Comparison of ENCODE assay signal across 8 cellular contexts in the genomic region with DNA sequence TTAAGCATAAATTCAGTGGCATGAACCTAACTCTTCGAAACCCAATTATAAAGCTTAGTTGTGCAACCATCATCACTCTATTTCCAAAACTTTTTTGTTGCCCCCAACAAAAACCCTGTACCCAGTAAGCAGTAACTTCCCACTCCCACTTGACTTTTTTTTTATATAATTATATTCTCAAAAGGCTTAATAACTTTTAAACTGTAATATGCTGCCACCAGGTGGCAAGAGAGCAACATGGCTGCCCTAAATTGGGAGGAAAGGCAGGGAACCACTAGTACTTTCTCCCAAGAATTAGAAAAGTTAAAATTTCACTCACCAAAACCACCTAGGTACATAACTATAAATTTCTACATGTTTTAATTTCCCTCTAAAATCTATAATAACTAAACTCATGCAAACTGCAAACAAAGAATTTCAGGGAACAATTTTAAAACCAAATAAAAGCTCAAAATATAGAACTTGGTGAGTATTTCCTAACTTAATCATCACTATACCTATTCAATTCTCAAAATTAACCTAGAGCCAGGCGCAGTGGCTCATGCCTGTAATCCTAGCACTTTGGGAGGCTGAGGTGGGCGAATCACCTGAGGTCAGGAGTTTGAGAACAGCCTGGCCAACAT. TPM values are rescaled to one million over a fixed set of nuclear protein-coding genes. Genes with fewer than 3 reads are reported as not detected.
DNase-seq lines count a peak whose midpoint lies in the region; ATAC-seq, FAIRE-seq and TF ChIP-seq lines count a peak whose summit lies in the region.

No MANE protein-coding gene starts in this region.

- H3K9me3 Mint-ChIP-seq in CD4-positive, alpha-beta memory T cell, result no peaks in the 10 kb centered on the region
- no peaks in the 10 kb centered on the region for H3K9me3 Mint-ChIP-seq in MCF 10A (ENCODE audit: unreplicated experiment)

- H3K9me3 ChIP-seq in CD4-positive, alpha-beta memory T cell (ENCODE audit: control insufficient read depth in 1 of 2, low read length in 2 of 2), result no peaks in the 10 kb centered on the region
- H3K9me3 ChIP-seq in left lung, result no peaks in the 10 kb centered on the region

- H3K27me3 ChIP-seq in CD4-positive, alpha-beta memory T cell (ENCODE audit: insufficient read depth, low read length), result no peaks in the 10 kb centered on the region
- H3K27me3 ChIP-seq in left lung, result no peaks in the 10 kb centered on the region

- intact Hi-C loops in CD4-positive, alpha-beta memory T cell (cut with micrococcal nuclease), result loop anchor here (1.0 to 5.0 kb wide), 3 partner anchors 37 to 106 kb away; no protein-coding TSS in a partner anchor
- intact Hi-C loops in MCF 10A (cut with micrococcal nuclease), result loop anchor here (1.0 kb wide), 2 partner anchors 43 to 105 kb away; no protein-coding TSS in a partner anchor
- intact Hi-C loops in left lung (cut with DNase I), result no loop called here

- peaks cover 16 to 32% (median 25%) of the 10 kb centered on the region in 4 donors for H3K4me1 Mint-ChIP-seq in CD4-positive, alpha-beta memory T cell
- H3K4me1 Mint-ChIP-seq in MCF 10A (ENCODE audit: insufficient read depth, unreplicated experiment), result no peaks in the 10 kb centered on the region

- ATAC-seq in left lung (peak; percentile 57), HG02870 (IDR thresholded peaks at IDR 0.05; ENCODE audit: unreplicated experiment) (no peak), GM18511 (IDR thresholded peaks at IDR 0.05; ENCODE audit: unreplicated experiment) (no peak), GM19023 (IDR thresholded peaks at IDR 0.05; ENCODE audit: unreplicated experiment) (no peak)

- H3K4me1 ChIP-seq in CD4-positive, alpha-beta memory T cell (ENCODE audit: insufficient read depth, low read length), result peaks cover 20% of the 10 kb centered on the region
- peaks cover 0 to 7% of the 10 kb centered on the region in 2 donors for H3K4me1 ChIP-seq in left lung

- peak overlapping the region in 2 of 7 donors; percentile 12 to 29 for H3K27ac Mint-ChIP-seq in CD4-positive, alpha-beta memory T cell
- H3K27ac Mint-ChIP-seq in MCF 10A (ENCODE audit: low read depth, unreplicated experiment), result no peak overlapping the region

- POLR2A ChIA-PET in CD4-positive, alpha-beta memory T cell (lab: Charles Lee; ENCODE audit: partially characterized antibody), result interaction anchor here (1.3 to 1.6 kb wide), 2 partner anchors 12 to 43 kb away, joined by 5 read pairs; no protein-coding TSS in a partner anchor
- POLR2A ChIA-PET in MCF 10A (lab: Yijun Ruan, JAX), result interaction anchor here (0.6 to 3.0 kb wide), 5 partner anchors 9 to 67 kb away, joined by 3 to 12 read pairs (median 4); no protein-coding TSS in a partner anchor

- CTCF ChIA-PET in CD4-positive, alpha-beta memory T cell (lab: Charles Lee; ENCODE audit: partially characterized antibody), result interaction anchor here (0.9 to 7.3 kb wide), 15 partner anchors 8 to 279 kb away, joined by 3 to 80 read pairs (median 6); no protein-coding TSS in a partner anchor
- CTCF ChIA-PET in MCF 10A (lab: Yijun Ruan, JAX), result interaction anchor here (0.6 to 12.5 kb wide), 29 partner anchors 9 to 1776 kb away, joined by 3 to 253 read pairs (median 4); partner anchors contain the start of gene RNF38

- H3K36me3 ChIP-seq in CD4-positive, alpha-beta memory T cell (ENCODE audit: insufficient read depth, low read length), result no peaks in the 10 kb centered on the region
- no peaks in the 10 kb centered on the region for H3K36me3 ChIP-seq in left lung

- no peak overlapping the region for H3K4me3 Mint-ChIP-seq in CD4-positive, alpha-beta memory T cell
- H3K4me3 Mint-ChIP-seq in MCF 10A (ENCODE audit: unreplicated experiment), result no peak overlapping the region

- no peak overlapping the region for H3K4me3 ChIP-seq in CD4-positive, alpha-beta memory T cell (ENCODE audit: low read length in 2 of 2)
- no peak overlapping the region for H3K4me3 ChIP-seq in left lung

- DNase-seq in CD4-positive, alpha-beta memory T cell, result peak in 4 of 5 donors; percentile 24 to 30 (median 29)
- no peak for DNase-seq in GM19239 (ENCODE audit: insufficient read length, low spot score)
- peak; percentile 43 for DNase-seq in NCI-H446 treated with DMSO at 0.1 percent for 48 hours (lab: John Stamatoyannopoulos, UW)
- peak; percentile 74 for DNase-seq in MCF 10A (ENCODE audit: unreplicated experiment)
- DNase-seq in left lung, result no peak

- TF ChIP-seq CTCF in MCF 10A (IDR thresholded peaks at IDR 0.05; ENCODE audit: unreplicated experiment) (peak; percentile 64), left lung (IDR thresholded peaks at IDR 0.05) (peak; percentile 56 to 63)

- H3K27me3 Mint-ChIP-seq in CD4-positive, alpha-beta memory T cell, result no peaks in the 10 kb centered on the region
- no peaks in the 10 kb centered on the region for H3K27me3 Mint-ChIP-seq in MCF 10A (ENCODE audit: insufficient read depth, unreplicated experiment)

- BruUV-seq in MCF 10A (replicated peaks; lab: Mats Ljungman, UMichigan), result no TSS peak

- FAIRE-seq in GM19239 (lab: Jason Lieb, UNC), result peak; percentile 75

- peaks cover 2 to 10% of the 10 kb centered on the region in 2 donors for H3K36me3 Mint-ChIP-seq in CD4-positive, alpha-beta memory T cell
- peaks cover 7% of the 10 kb centered on the region for H3K36me3 Mint-ChIP-seq in MCF 10A (ENCODE audit: insufficient read depth, unreplicated experiment)

- no peak overlapping the region for H3K27ac ChIP-seq in CD4-positive, alpha-beta memory T cell (ENCODE audit: low read depth, low read length)
- no peak overlapping the region for H3K27ac ChIP-seq in left lung

RNA-seq across cellular contexts. Expression of gene RNF38, which starts 50.2 kb away (rescaled TPM):
- total RNA-seq in CD4-positive, alpha-beta memory T cell, result 10 to 100 TPM; 78.0 to 78.3 TPM
- polyA plus RNA-seq in CD4-positive, alpha-beta memory T cell, result 10 to 100 TPM; 16.5 to 32.7 TPM
- total RNA-seq in MCF 10A (2022) (17.8 and 18.6 TPM in 2 replicates), left lung (10 to 100 TPM; 35.5 to 39.5 TPM)

Comparison
In these comparisons a context has a peak if more than half of its experiments do, and no peak if none do; other contexts are left out.
1. DNase-seq: peak in CD4-positive, alpha-beta memory T cell (4 of 5), NCI-H446 treated with DMSO at 0.1 percent for 48 hours (single experiment) and MCF 10A (single experiment); none in GM19239 (single experiment) and left lung (0 of 2).
2. intact Hi-C loops: an anchor here in CD4-positive, alpha-beta memory T cell (1.0 to 5.0 kb wide) and MCF 10A (1.0 kb wide); none called in left lung.